8 cellular contexts compared by ENCODE assay signal in the genomic region with DNA sequence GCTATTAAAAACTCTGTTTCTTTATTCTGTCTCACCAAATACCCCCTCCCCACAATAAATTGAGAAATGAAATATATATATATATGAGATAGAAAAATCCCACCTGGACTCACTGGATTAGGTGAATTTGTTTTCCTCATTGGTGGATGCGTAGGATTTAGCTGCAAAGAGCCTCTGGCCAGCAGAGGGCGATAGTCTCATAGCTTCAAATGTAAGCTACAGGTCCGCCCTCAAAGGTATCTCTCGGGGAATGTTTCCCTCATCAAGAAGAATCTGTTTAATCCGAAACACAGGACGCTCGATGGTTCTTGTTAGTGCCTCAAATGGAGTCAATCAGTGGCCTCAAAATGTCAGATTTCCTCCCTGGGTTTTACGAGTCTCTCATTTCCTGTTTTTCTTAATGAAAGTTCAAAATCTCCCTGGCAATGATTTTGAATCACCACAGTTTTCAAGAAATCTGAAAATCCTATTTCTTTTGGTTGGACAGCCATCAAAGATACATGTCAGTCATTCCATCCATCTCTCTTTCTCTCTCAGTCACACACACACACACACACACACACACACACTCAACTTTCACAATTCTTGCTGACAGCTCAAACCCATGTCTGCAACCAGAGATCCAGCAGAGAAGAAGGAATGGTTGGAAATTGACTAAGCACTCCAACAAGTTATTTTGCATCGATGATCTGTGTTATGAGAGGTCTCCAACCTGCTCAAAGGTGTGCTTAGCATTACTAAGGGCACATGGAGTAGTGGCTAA. TPM values are rescaled to one million over a fixed set of nuclear protein-coding genes. Genes with fewer than 3 reads are reported as not detected.
DNase-seq lines count a peak whose midpoint lies in the region; ATAC-seq, FAIRE-seq and TF ChIP-seq lines count a peak whose summit lies in the region.

No MANE protein-coding gene starts in this region.

- peak overlapping the region; percentile 7 for H3K27ac Mint-ChIP-seq in activated T-cell treated with anti-CD3 and anti-CD28 coated beads, Interleukin-2, amount 50 U/mL, for 72 hours

- TF ChIP-seq CTCF in fibroblast of pulmonary artery (IDR thresholded peaks at IDR 0.05; ENCODE audit: low read length, missing control alignments) (peak; percentile 95), suprapubic skin (IDR thresholded peaks at IDR 0.05) (peak; percentile 55 to 82)

- TF ChIP-seq EP300 in suprapubic skin (IDR thresholded peaks at IDR 0.05), result no peak

- 9% methylated on average over 9 of the region's 9 CpGs for WGBS in suprapubic skin

- H3K9me3 Mint-ChIP-seq in activated T-cell treated with anti-CD3 and anti-CD28 coated beads, Interleukin-2, amount 50 U/mL, for 72 hours, result no peaks in the 10 kb centered on the region

- H3K4me1 ChIP-seq in suprapubic skin, result peaks cover 10% of the 10 kb centered on the region

- TF ChIP-seq POLR2A in suprapubic skin (IDR thresholded peaks at IDR 0.05), result no peak

- no peak overlapping the region for H3K27ac ChIP-seq in suprapubic skin

- H3K27me3 ChIP-seq in suprapubic skin, result peaks cover 15% of the 10 kb centered on the region

- H3K9me3 ChIP-seq in suprapubic skin, result no peaks in the 10 kb centered on the region

- peaks cover 39% of the 10 kb centered on the region for H3K27me3 Mint-ChIP-seq in activated T-cell treated with anti-CD3 and anti-CD28 coated beads, Interleukin-2, amount 50 U/mL, for 72 hours (ENCODE audit: low read depth)

- H3K36me3 ChIP-seq in suprapubic skin, result no peaks in the 10 kb centered on the region

- no peak overlapping the region for H3K4me3 ChIP-seq in Jurkat, Clone E6-1 (ENCODE audit: low read length)
- H3K4me3 ChIP-seq in fibroblast of pulmonary artery (replicated peaks; ENCODE audit: low read depth, low read length), result no peak overlapping the region
- H3K4me3 ChIP-seq in suprapubic skin, result no peak overlapping the region

- peak overlapping the region; percentile 23 to 46 for H3K4me3 Mint-ChIP-seq in activated T-cell treated with anti-CD3 and anti-CD28 coated beads, Interleukin-2, amount 50 U/mL, for 72 hours

- peaks cover 35% of the 10 kb centered on the region for H3K4me1 Mint-ChIP-seq in activated T-cell treated with anti-CD3 and anti-CD28 coated beads, Interleukin-2, amount 50 U/mL, for 72 hours (ENCODE audit: low read depth)

- FAIRE-seq in G401.6 (lab: Jason Lieb, UNC), result peak; percentile 92

- peak; percentile 73 for DNase-seq in Jurkat, Clone E6-1 (ENCODE audit: low read depth, low spot score)
- DNase-seq in RKO (ENCODE audit: low spot score) (peak; percentile 75), fibroblast of pulmonary artery (ENCODE audit: low read depth) (peak; percentile 88), occipital lobe (lab: John Stamatoyannopoulos, UW) (peak; percentile 54), suprapubic skin (ENCODE audit: low spot score in 2 of 2) (peak; percentile 77 to 82)
- peak; percentile 74 to 76 for DNase-seq in activated T-cell treated with anti-CD3 and anti-CD28 coated beads, Interleukin-2, amount 50 U/mL, for 72 hours

- no peaks in the 10 kb centered on the region for H3K36me3 Mint-ChIP-seq in activated T-cell treated with anti-CD3 and anti-CD28 coated beads, Interleukin-2, amount 50 U/mL, for 72 hours (ENCODE audit: insufficient read depth in 2 of 2)

- peak; percentile 54 to 61 for ATAC-seq in activated T-cell treated with anti-CD3 and anti-CD28 coated beads, Interleukin-2, amount 50 U/mL, for 72 hours (replicated peaks in 1 of 2)
- no peak for ATAC-seq in HG03521 (IDR thresholded peaks at IDR 0.05; ENCODE audit: unreplicated experiment)

RNA-seq across cellular contexts. Expression of a gene that starts 13.9 kb away (rescaled TPM):
- polyA plus RNA-seq in Jurkat, Clone E6-1 (2012; ENCODE audit: insufficient read depth, insufficient read length), result not detected
- total RNA-seq in activated T-cell treated with anti-CD3 and anti-CD28 coated beads, Interleukin-2, amount 50 U/mL, for 72 hours, result under 1 TPM; 0.43 to 0.63 TPM
- 7.3 TPM for total RNA-seq in occipital lobe
- total RNA-seq in suprapubic skin, result under 1 TPM in 2 of 4 donors, not detected in 2; 0.23 to 0.34 TPM
